Comparison of ENCODE assay signal across 19 cellular contexts in the genomic region with DNA sequence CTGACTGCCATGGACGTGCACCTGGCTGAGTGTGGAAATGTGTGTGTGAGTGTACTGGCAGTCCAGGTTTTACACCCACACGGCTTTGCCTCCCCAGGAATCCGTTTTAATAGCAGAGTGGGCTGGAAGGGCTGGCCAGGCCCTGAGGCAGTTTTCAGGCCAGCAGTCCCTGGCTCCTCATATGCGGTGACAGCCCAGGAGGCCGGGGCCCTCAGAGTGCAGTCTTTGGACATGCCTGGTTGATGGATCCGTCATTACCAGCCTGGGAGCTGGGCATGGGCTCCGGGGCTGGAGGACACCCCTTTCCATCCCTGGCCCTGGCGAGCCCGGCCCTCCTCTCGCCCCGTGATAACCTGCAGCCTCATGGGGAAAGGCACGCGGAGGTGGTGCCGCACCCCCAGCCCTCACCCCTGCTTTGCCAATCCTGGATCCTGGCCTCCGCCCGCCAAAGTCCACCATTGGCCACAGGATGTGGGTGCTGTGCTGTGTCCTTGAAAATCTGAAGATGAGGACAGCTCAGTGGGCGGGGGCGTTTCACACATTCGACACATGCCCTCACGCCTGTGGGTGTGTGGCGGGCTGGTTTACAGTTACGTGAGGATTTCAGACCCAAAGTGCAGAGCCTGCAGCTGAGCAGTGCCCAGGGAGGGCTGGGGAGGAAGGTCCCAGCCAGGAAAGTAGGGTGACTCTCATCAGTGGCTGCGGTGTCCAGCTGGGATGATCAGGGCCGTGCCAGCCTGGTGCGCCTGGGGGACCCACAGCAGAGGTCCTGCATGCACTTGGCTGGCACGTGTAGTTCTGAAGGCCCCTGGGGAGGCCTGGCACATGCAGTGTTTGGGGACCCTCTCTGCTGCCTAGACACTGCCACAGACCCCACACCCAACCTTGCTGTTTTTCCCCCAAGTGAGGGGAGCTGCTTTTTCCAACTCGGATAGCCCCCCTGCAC. TPM values are rescaled to one million over a fixed set of nuclear protein-coding genes. Genes with fewer than 3 reads are reported as not detected.
DNase-seq lines count a peak whose midpoint lies in the region; ATAC-seq and TF ChIP-seq lines count a peak whose summit lies in the region.
"Had no signal": no experiment of that assay in that cellular context is flagged by ENCODE, and none has a peak within 500 bp of the region (broad histone marks: within the 10 kb centered on the region; RNA-seq: fewer than 3 reads in every experiment).

No MANE protein-coding gene starts in this region.

- H3K4me1 ChIP-seq in HEK293 (ENCODE audit: control insufficient read depth, insufficient read depth, low read length) = peaks cover 4% of the 10 kb centered on the region

- H3K27ac ChIP-seq in HEK293 (ENCODE audit: extremely low read depth, low read depth, low read length) (no peak overlapping the region), cingulate gyrus (ENCODE audit: low read depth, low read length) (peak overlapping the region; percentile 19), temporal lobe (ENCODE audit: low read depth, low read length) (peak overlapping the region; percentile 50)
- H3K27ac ChIP-seq: GM23248, sigmoid colon had no signal

- POLR2A ChIA-PET in HEK293 (lab: Yijun Ruan, JAX) = no interaction called here
- POLR2A ChIA-PET in GM10248 (lab: Yijun Ruan, JAX) = no interaction called here

- no peaks in the 10 kb centered on the region for H3K36me3 ChIP-seq in HEK293 (ENCODE audit: control insufficient read depth in 2 of 2, insufficient read depth in 1 of 2, low read length in 2 of 2)
- H3K36me3 ChIP-seq: sigmoid colon, tibial nerve had no signal

- peak overlapping the region in 1 of 2 donors; percentile 57 for H3K27ac Mint-ChIP-seq in natural killer cell
- H3K27ac Mint-ChIP-seq: activated CD4-positive, alpha-beta T cell treated with anti-CD3 and anti-CD28 coated beads, Interleukin-2, amount 10 ng/mL, durations not matched to agents 7 days and 5 days; activated T-helper 2 cell treated with anti-CD3 and anti-CD28 coated beads, Interferon-gamma antibody, Interleukin-2, Interleukin-4, amounts not matched to agents 10 μg/mL and 5 μg/mL and 100 μg/mL, durations not matched to agents 14 hours and 24 hours and 36 hours; progenitor cell of endocrine pancreas had no signal

- H3K27me3 Mint-ChIP-seq in natural killer cell (ENCODE audit: low read depth in 2 of 2) = no peaks in the 10 kb centered on the region
- H3K27me3 Mint-ChIP-seq: activated CD4-positive, alpha-beta T cell treated with anti-CD3 and anti-CD28 coated beads, Interleukin-2, amount 10 ng/mL, durations not matched to agents 7 days and 5 days; activated naive CD8-positive, alpha-beta T cell; stimulated activated naive CD8-positive, alpha-beta T cell treated with anti-CD3 and anti-CD28 coated beads, Interleukin-15, amount 100 ng/mL, for 72 hours had no signal

- CTCF ChIA-PET in HEK293 (lab: Yijun Ruan, JAX) = interaction anchor here (0.6 kb wide), 1 partner anchor 51 kb away, joined by 3 read pairs; no protein-coding TSS in a partner anchor
- CTCF ChIA-PET in GM10248 (lab: Yijun Ruan, JAX) = interaction anchor here (1.2 to 1.3 kb wide), 2 partner anchors 10 to 26 kb away, joined by 3 to 4 read pairs; no protein-coding TSS in a partner anchor

- in situ Hi-C loops in KBM-7 (cut with MboI; ENCODE audit: low pct_unique_long_range_greater_than_20kb, low sequenced_read_pairs) = no loop called here

- H3K9me3 Mint-ChIP-seq in natural killer cell = no peaks in the 10 kb centered on the region
- H3K9me3 Mint-ChIP-seq: activated CD4-positive, alpha-beta T cell treated with anti-CD3 and anti-CD28 coated beads, Interleukin-2, amount 10 ng/mL, durations not matched to agents 7 days and 5 days; activated T-helper 2 cell treated with anti-CD3 and anti-CD28 coated beads, Interferon-gamma antibody, Interleukin-2, Interleukin-4, amounts not matched to agents 10 μg/mL and 5 μg/mL and 100 μg/mL, durations not matched to agents 14 hours and 24 hours and 36 hours; stimulated activated naive CD8-positive, alpha-beta T cell treated with anti-CD3 and anti-CD28 coated beads, Interleukin-15, amount 100 ng/mL, for 72 hours had no signal

- DNase-seq in natural killer cell = peak; percentile 40
- no peak for DNase-seq in germinal center (ENCODE audit: low spot score)
- no peak for DNase-seq in KBM-7
- no peak for DNase-seq in GM10248 (ENCODE audit: extremely low spot score)
- DNase-seq: activated CD4-positive, alpha-beta T cell treated with anti-CD3 and anti-CD28 coated beads, Interleukin-2, amount 10 ng/mL, durations not matched to agents 7 days and 5 days; central memory CD4-positive, alpha-beta T cell; GM23248; NCI-H187 treated with DMSO at 0.1 percent for 48 hours; OCI-M1; stimulated activated CD4-positive, alpha-beta T cell treated with anti-CD3 and anti-CD28 coated beads, Interleukin-15, amount 100 ng/mL, for 24 hours; stimulated activated naive CD8-positive, alpha-beta T cell treated with anti-CD3 and anti-CD28 coated beads, Interleukin-15, amount 100 ng/mL, for 72 hours had no signal

- no peak overlapping the region for H3K4me3 ChIP-seq in HEK293 (ENCODE audit: low read depth, low read length)
- H3K4me3 ChIP-seq: GM23248, sigmoid colon had no signal

- peaks cover 18 to 53% of the 10 kb centered on the region in 2 donors for H3K4me1 Mint-ChIP-seq in natural killer cell

- TF ChIP-seq CTCF in HEK293 (tag by site-specific recombination; IDR thresholded peaks at IDR 0.05) (no peak), natural killer cell (IDR thresholded peaks at IDR 0.05) (no peak), GM10248 (IDR thresholded peaks at IDR 0.05; ENCODE audit: control extremely low read depth, extremely low read depth, low read depth, missing control alignments) (no peak)

- H3K9me3 ChIP-seq in HEK293 (ENCODE audit: control insufficient read depth, insufficient read depth, low read depth, low read length) = no peaks in the 10 kb centered on the region
- H3K9me3 ChIP-seq: sigmoid colon, tibial nerve had no signal

- peak; percentile 54 to 92 (median 92) for ATAC-seq in natural killer cell
- ATAC-seq: stimulated activated naive CD8-positive, alpha-beta T cell treated with anti-CD3 and anti-CD28 coated beads, Interleukin-15, amount 100 ng/mL, for 72 hours had no signal

- intact Hi-C loops in natural killer cell (cut with micrococcal nuclease) = loop anchor here (10.0 kb wide), 1 partner anchor 48 kb away; no protein-coding TSS in a partner anchor

- H3K36me3 Mint-ChIP-seq in natural killer cell = no peaks in the 10 kb centered on the region
- H3K36me3 Mint-ChIP-seq: activated naive CD8-positive, alpha-beta T cell had no signal

- H3K4me3 Mint-ChIP-seq in natural killer cell = peak overlapping the region; percentile 53
- H3K4me3 Mint-ChIP-seq: activated CD4-positive, alpha-beta T cell treated with anti-CD3 and anti-CD28 coated beads, Interleukin-2, amount 10 ng/mL, durations not matched to agents 7 days and 5 days; activated naive CD8-positive, alpha-beta T cell; stimulated activated naive CD8-positive, alpha-beta T cell treated with anti-CD3 and anti-CD28 coated beads, Interleukin-15, amount 100 ng/mL, for 72 hours had no signal

TF ChIP-seq in HEK293, 187 proteins besides CTCF, POLR2A, EP300 and RAD21:
- TF ChIP-seq, protein P1, sequence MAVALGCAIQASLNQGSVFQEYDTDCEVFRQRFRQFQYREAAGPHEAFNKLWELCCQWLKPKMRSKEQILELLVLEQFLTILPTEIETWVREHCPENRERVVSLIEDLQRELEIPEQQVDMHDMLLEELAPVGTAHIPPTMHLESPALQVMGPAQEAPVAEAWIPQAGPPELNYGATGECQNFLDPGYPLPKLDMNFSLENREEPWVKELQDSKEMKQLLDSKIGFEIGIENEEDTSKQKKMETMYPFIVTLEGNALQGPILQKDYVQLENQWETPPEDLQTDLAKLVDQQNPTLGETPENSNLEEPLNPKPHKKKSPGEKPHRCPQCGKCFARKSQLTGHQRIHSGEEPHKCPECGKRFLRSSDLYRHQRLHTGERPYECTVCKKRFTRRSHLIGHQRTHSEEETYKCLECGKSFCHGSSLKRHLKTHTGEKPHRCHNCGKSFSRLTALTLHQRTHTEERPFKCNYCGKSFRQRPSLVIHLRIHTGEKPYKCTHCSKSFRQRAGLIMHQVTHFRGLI (tag by site-specific recombination; IDR thresholded peaks at IDR 0.05) = no peak
- no peak for TF ChIP-seq ZNF529 (tag by site-specific recombination; IDR thresholded peaks at IDR 0.05; ENCODE audit: insufficient replicate concordance)
- TF ChIP-seq ZFHX2 (tag by site-specific recombination; conservative IDR thresholded peaks at IDR 0.05) = peak; percentile 92
- peak; percentile 15; the same call in 1 of the 2 replicates for TF ChIP-seq ZIC2 (tag by site-specific recombination; IDR thresholded peaks at IDR 0.05)
- peak; percentile 50; the same call in 1 of the 2 replicates for TF ChIP-seq KLF1 (tag by site-specific recombination; IDR thresholded peaks at IDR 0.05)
- 0 out of 2 replicates have a peak, but pooled peaks have one; percentile 24 for TF ChIP-seq ZNF423 (tag by site-specific recombination; IDR thresholded peaks at IDR 0.05)
- TF ChIP-seq EGR2 (tag by site-specific recombination; IDR thresholded peaks at IDR 0.05; ENCODE audit: low read depth) = peak; percentile 82
- TF ChIP-seq, protein P2, sequence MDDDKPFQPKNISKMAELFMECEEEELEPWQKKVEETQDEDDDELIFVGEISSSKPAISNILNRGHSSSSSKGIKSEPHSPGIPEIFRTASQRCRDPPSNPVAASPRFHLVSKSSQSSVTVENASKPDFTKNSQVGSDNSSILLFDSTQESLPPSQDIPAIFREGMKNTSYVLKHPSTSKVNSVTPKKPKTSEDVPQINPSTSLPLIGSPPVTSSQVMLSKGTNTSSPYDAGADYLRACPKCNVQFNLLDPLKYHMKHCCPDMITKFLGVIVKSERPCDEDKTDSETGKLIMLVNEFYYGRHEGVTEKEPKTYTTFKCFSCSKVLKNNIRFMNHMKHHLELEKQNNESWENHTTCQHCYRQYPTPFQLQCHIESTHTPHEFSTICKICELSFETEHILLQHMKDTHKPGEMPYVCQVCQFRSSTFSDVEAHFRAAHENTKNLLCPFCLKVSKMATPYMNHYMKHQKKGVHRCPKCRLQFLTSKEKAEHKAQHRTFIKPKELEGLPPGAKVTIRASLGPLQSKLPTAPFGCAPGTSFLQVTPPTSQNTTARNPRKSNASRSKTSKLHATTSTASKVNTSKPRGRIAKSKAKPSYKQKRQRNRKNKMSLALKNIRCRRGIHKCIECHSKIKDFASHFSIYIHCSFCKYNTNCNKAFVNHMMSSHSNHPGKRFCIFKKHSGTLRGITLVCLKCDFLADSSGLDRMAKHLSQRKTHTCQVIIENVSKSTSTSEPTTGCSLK (tag by site-specific recombination; IDR thresholded peaks at IDR 0.05) = no peak
- TF ChIP-seq ZNF600 (tag by site-specific recombination; IDR thresholded peaks at IDR 0.05) = peak; percentile 75; the same call in 1 of the 2 replicates

RNA-seq across cellular contexts. Expression of a gene that starts 55.1 kb away (rescaled TPM):
- total RNA-seq in natural killer cell (1 to 10 TPM; 1.2 to 2.9 (median 1.6) TPM), temporal lobe (7.6 TPM)
- total RNA-seq: GM23248 had no signal
